8 cellular contexts compared by ENCODE assay signal in genomic region chr2:230068658-230069080, GRCh38. TPM values are rescaled to one million over a fixed set of nuclear protein-coding genes. Genes with fewer than 3 reads are reported as not detected.
DNase-seq lines count a peak whose midpoint lies in the region; ATAC-seq and TF ChIP-seq lines count a peak whose summit lies in the region.

TSS of gene SLC16A14 (minus strand) at chr2:230068924. CDS start at chr2:230059352, 9,572 bp downstream.

- H3K27ac Mint-ChIP-seq in effector memory CD8-positive, alpha-beta T cell: no peak within 1 kb of the TSS

- peak within 1 kb of the TSS; percentile 56 for H3K4me3 ChIP-seq in lung

- H3K36me3 Mint-ChIP-seq in effector memory CD8-positive, alpha-beta T cell (ENCODE audit: insufficient read depth): peaks cover 14% of the 10 kb centered on the region

- peak; percentile 15 for TF ChIP-seq CTCF in lung (IDR thresholded peaks at IDR 0.05; ENCODE audit: control extremely low read depth, extremely low read depth)

- ATAC-seq in GM21619 (IDR thresholded peaks at IDR 0.05; ENCODE audit: unreplicated experiment) (peak; percentile 30), lung (ENCODE audit: insufficient read depth, low FRiP score) (peak; percentile 36), GM21737 (IDR thresholded peaks at IDR 0.05; ENCODE audit: unreplicated experiment) (no peak)
- ATAC-seq in effector memory CD8-positive, alpha-beta T cell (replicated peaks): peak; percentile 11

- in situ Hi-C loops in Caki2 (cut with HindIII; ENCODE audit: low pct_unique_long_range_greater_than_20kb, low sequenced_read_pairs): no loop called here

- H3K4me3 Mint-ChIP-seq in effector memory CD8-positive, alpha-beta T cell: peak within 1 kb of the TSS; percentile 71 to 83

- H3K27ac ChIP-seq in lung (ENCODE audit: low read depth in 1 of 2, low read length in 1 of 2): peak within 1 kb of the TSS; percentile 28 to 71
- H3K27ac ChIP-seq in substantia nigra (ENCODE audit: low read depth, low read length, poor library complexity, severe bottlenecking): peak within 1 kb of the TSS; percentile 49

- no peaks in the 10 kb centered on the region for H3K4me1 ChIP-seq in lung (ENCODE audit: control insufficient read depth in 2 of 2, insufficient read depth in 2 of 2, low read length in 2 of 2)

- H3K27me3 ChIP-seq in lung (ENCODE audit: control insufficient read depth, insufficient read depth): no peaks in the 10 kb centered on the region

- H3K36me3 ChIP-seq in lung (ENCODE audit: control insufficient read depth in 2 of 2, insufficient read depth in 2 of 2, low read length in 2 of 2): no peaks in the 10 kb centered on the region

- DNase-seq in Caki2 (ENCODE audit: low read depth): peak; percentile 50
- DNase-seq in MV-4-11 (lab: John Stamatoyannopoulos, UW): peak; percentile 25
- DNase-seq in UCSD-AML1 (lab: John Stamatoyannopoulos, UW; ENCODE audit: unreplicated experiment): peak; percentile 32
- peak in 1 of 3 experiments; percentile 1 for DNase-seq in effector memory CD8-positive, alpha-beta T cell
- DNase-seq in lung (ENCODE audit: low spot score): no peak
- DNase-seq in substantia nigra (lab: John Stamatoyannopoulos, UW): peak in 4 of 49 donors; percentile 10 to 31 (median 16)

- H3K9me3 Mint-ChIP-seq in effector memory CD8-positive, alpha-beta T cell: no peaks in the 10 kb centered on the region

- H3K4me1 Mint-ChIP-seq in effector memory CD8-positive, alpha-beta T cell (ENCODE audit: low read depth in 2 of 2): peaks cover 14 to 25% of the 10 kb centered on the region in 2 donors

- H3K9me3 ChIP-seq in lung (ENCODE audit: control insufficient read depth in 2 of 2, insufficient read depth in 1 of 2, low read length in 1 of 2): no peaks in the 10 kb centered on the region

- peaks cover 17 to 20% of the 10 kb centered on the region in 2 donors for H3K27me3 Mint-ChIP-seq in effector memory CD8-positive, alpha-beta T cell

- 2% methylated on average over 24 of the region's 24 CpGs for WGBS in lung, 2 donors

RNA-seq across cellular contexts. Expression of gene SLC16A14, which starts in this region (rescaled TPM):
- total RNA-seq in Caki2 (2014; rRNA removed; shearing (Covaris generic); ENCODE audit: low replicate concordance): 5.5 and 7.9 TPM in 2 replicates
- total RNA-seq in lung: 1 to 10 TPM; 5.2 to 8.2 TPM
- 1 to 10 TPM in 1 of 2 donors, under 1 TPM in 1; 0.85 to 1.7 TPM for polyA plus RNA-seq in lung
